In the genomic region with DNA sequence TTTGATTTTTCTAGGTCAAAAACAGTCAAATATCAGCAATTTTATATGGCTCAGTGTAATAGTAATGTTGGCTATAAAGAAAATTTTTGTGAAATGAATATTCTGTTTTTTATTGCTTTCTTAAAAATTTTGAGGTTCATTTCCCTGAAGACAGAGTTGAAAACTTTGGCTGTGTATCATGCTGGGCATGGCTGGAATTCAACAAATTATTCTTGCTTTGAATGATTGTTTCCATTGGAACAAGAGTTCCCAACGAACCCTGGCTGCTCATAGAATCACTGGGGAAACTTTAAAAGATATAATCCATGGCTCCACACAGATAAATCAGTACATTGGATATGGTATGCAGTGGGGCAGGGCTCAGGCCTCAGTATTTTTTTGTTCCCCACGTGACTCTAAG, we compare ENCODE assay signal across 29 cellular contexts.
"Had no signal": no experiment of that assay in that cellular context is flagged by ENCODE, and none has a peak within 500 bp of the region (broad histone marks: within the 10 kb centered on the region; RNA-seq: fewer than 3 reads in every experiment).

No MANE protein-coding gene starts in this region.

- H3K36me3 ChIP-seq: neutrophil, ovary, right lobe of liver, sigmoid colon, stomach, suprapubic skin, thyroid gland, transverse colon, upper lobe of right lung, uterus had no signal

- H3K27me3 ChIP-seq: neutrophil, ovary, right lobe of liver, sigmoid colon, stomach, suprapubic skin, testis, thyroid gland, transverse colon, upper lobe of right lung, uterus had no signal

- DNase-seq: naive B cell; naive thymus-derived CD8-positive, alpha-beta T cell; nephron progenitor cell; nucleus accumbens; ovary; posterior cingulate gyrus; psoas muscle; right cardiac atrium; right lobe of liver; sigmoid colon; small intestine; stimulated activated CD4-positive, alpha-beta T cell treated with anti-CD3 and anti-CD28 coated beads, Interleukin-15, amount 100 ng/mL, for 24 hours; stimulated activated CD4-positive, alpha-beta T cell treated with anti-CD3 and anti-CD28 coated beads, Interleukin-2, amount 100 ng/mL, for 24 hours; stimulated activated CD4-positive, alpha-beta T cell treated with anti-CD3 and anti-CD28 coated beads, Interleukin-2, amount 100 ng/mL, for 48 hours; stimulated activated CD4-positive, alpha-beta T cell treated with anti-CD3 and anti-CD28 coated beads, Interleukin-4, amount 100 ng/mL, for 24 hours; stimulated activated naive B cell treated with anti-CD40 and anti-IgM and Interleukin-4, amounts not matched to agents 10 μg/mL and 1 μg/mL and 100 μg/mL, for 72 hours; stimulated activated naive CD4-positive, alpha-beta T cell treated with Interleukin-2 at 50 U/mL for 16 hours; stomach; substantia nigra; testis; thyroid gland; transverse colon; upper lobe of right lung; uterus had no signal

- H3K9me3 ChIP-seq: neutrophil, ovary, psoas muscle, right lobe of liver, sigmoid colon, stomach, suprapubic skin, testis, thyroid gland, transverse colon, upper lobe of right lung, uterus had no signal

- H3K4me1 ChIP-seq: parathyroid adenoma, psoas muscle, right lobe of liver, suprapubic skin, upper lobe of right lung, uterus had no signal

- H3K27ac ChIP-seq: neutrophil, ovary, parathyroid adenoma, psoas muscle, right lobe of liver, suprapubic skin, testis, thyroid gland, transverse colon, upper lobe of right lung, uterus had no signal

- H2AFZ ChIP-seq: parathyroid adenoma had no signal

- H3K4me3 ChIP-seq: ovary, psoas muscle, right lobe of liver, sigmoid colon, stomach, suprapubic skin, testis, thyroid gland, transverse colon, upper lobe of right lung, uterus had no signal

- H3K79me2 ChIP-seq: parathyroid adenoma had no signal

- ATAC-seq: naive thymus-derived CD8-positive, alpha-beta T cell; natural killer cell treated with Interleukin-12 subunit alpha and Interleukin-12 subunit beta and Interleukin-15 and Interleukin-18, amount 100 ng/mL, for 72 hours; psoas muscle; right cardiac atrium; right lobe of liver; stimulated activated effector memory CD8-positive, alpha-beta T cell treated with anti-CD3 and anti-CD28 coated beads, Interleukin-12 subunit alpha, Interleukin-12 subunit beta, amount 100 ng/mL, for 72 hours; stimulated activated naive B cell treated with anti-CD40 and anti-IgM and Interleukin-4, amounts not matched to agents 10 μg/mL and 1 μg/mL and 100 μg/mL, for 72 hours; upper lobe of right lung had no signal
